Comparison of ENCODE assay signal across 21 cellular contexts in the genomic region with DNA sequence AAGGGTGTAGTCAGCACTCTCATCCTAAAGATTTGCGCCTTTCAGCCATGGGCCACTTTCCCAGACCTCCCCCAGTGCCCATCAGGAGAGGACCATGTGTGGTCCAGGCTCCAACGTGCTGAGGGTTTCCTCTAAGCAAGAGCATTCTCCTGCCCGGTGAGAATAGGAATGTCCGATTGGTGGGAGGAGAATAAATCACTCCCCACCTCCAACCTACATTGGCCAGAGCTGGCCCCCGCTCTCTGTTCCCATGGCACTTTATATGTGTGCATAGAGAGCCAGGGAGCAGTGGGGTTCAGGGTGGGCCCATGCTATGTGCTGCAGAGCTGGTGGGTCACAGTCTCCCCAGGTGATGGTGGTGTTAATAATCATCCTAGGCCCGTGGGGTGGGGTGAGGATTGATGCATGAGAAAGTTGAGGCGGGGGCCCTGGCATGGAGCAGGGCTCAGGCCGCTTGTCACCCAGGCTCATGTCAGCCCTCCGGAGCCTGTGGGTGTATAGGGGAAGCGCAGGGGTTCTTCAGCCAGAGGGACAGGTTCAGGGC. TPM values are rescaled to one million over a fixed set of nuclear protein-coding genes. Genes with fewer than 3 reads are reported as not detected.
"Had no signal": no experiment of that assay in that cellular context is flagged by ENCODE, and none has a peak within 500 bp of the region (broad histone marks: within the 10 kb centered on the region; RNA-seq: fewer than 3 reads in every experiment).

No MANE protein-coding gene starts in this region.

- H3K27me3 ChIP-seq: ovary, vagina had no signal

- H3K36me3 Mint-ChIP-seq: stimulated activated effector memory CD8-positive, alpha-beta T cell treated with anti-CD3 and anti-CD28 coated beads, Interleukin-12 subunit alpha, Interleukin-12 subunit beta, amount 100 ng/mL, for 72 hours had no signal

- H3K27ac Mint-ChIP-seq: activated CD4-positive, alpha-beta T cell treated with anti-CD3 and anti-CD28 coated beads for 36 hours; activated CD8-positive, alpha-beta T cell treated with anti-CD3 and anti-CD28 coated beads, Interleukin-2, amount 10 ng/mL, durations not matched to agents 7 days and 5 days; activated T-cell treated with anti-CD3 and anti-CD28 coated beads, Interleukin-2, amount 50 U/mL, for 24 hours; activated T-helper 17 cell treated with anti-CD3 and anti-CD28 coated beads, Interleukin-2, amount 50 U/mL, for 72 hours; nephron; stimulated activated effector memory CD8-positive, alpha-beta T cell treated with anti-CD3 and anti-CD28 coated beads, Interleukin-12 subunit alpha, Interleukin-12 subunit beta, amount 100 ng/mL, for 72 hours; stimulated activated naive CD8-positive, alpha-beta T cell treated with anti-CD3 and anti-CD28 coated beads, Interleukin-15, amount 100 ng/mL, for 72 hours had no signal

- ATAC-seq: activated CD4-positive, alpha-beta T cell treated with anti-CD3 and anti-CD28 coated beads for 36 hours; activated T-helper 17 cell treated with anti-CD3 and anti-CD28 coated beads, Interleukin-2, amount 50 U/mL, for 72 hours; right cardiac atrium; stimulated activated effector memory CD8-positive, alpha-beta T cell treated with anti-CD3 and anti-CD28 coated beads, Interleukin-12 subunit alpha, Interleukin-12 subunit beta, amount 100 ng/mL, for 72 hours; stimulated activated naive CD8-positive, alpha-beta T cell treated with anti-CD3 and anti-CD28 coated beads, Interleukin-15, amount 100 ng/mL, for 72 hours had no signal

- DNase-seq: activated naive CD4-positive, alpha-beta T cell treated with Interleukin-2 at 50 U/mL for 16 hours; activated T-cell treated with anti-CD3 and anti-CD28 coated beads, Interleukin-2, amount 50 U/mL, for 24 hours; amygdala; effector CD4-positive, alpha-beta T cell; foreskin fibroblast; kidney glomerular epithelial cell; left ventricle myocardium inferior; right cardiac atrium; T-helper 1 cell; transverse colon had no signal

- H3K4me3 Mint-ChIP-seq: activated CD4-positive, alpha-beta T cell treated with anti-CD3 and anti-CD28 coated beads for 36 hours; activated CD8-positive, alpha-beta T cell treated with anti-CD3 and anti-CD28 coated beads, Interleukin-2, amount 10 ng/mL, durations not matched to agents 7 days and 5 days; activated T-cell treated with anti-CD3 and anti-CD28 coated beads, Interleukin-2, amount 50 U/mL, for 24 hours; activated T-helper 17 cell treated with anti-CD3 and anti-CD28 coated beads, Interleukin-2, amount 50 U/mL, for 72 hours; nephron; stimulated activated effector memory CD8-positive, alpha-beta T cell treated with anti-CD3 and anti-CD28 coated beads, Interleukin-12 subunit alpha, Interleukin-12 subunit beta, amount 100 ng/mL, for 72 hours; stimulated activated naive CD8-positive, alpha-beta T cell treated with anti-CD3 and anti-CD28 coated beads, Interleukin-15, amount 100 ng/mL, for 72 hours had no signal

- H3K4me1 ChIP-seq: left ventricle myocardium inferior, transverse colon, vagina had no signal

- H3K36me3 ChIP-seq: left ventricle myocardium inferior, neutrophil, ovary, transverse colon, vagina had no signal

- H3K27ac ChIP-seq: left ventricle myocardium inferior, neutrophil, ovary, skin epidermis, transverse colon, vagina had no signal

- H3K9me3 Mint-ChIP-seq: activated T-cell treated with anti-CD3 and anti-CD28 coated beads, Interleukin-2, amount 50 U/mL, for 24 hours; stimulated activated effector memory CD8-positive, alpha-beta T cell treated with anti-CD3 and anti-CD28 coated beads, Interleukin-12 subunit alpha, Interleukin-12 subunit beta, amount 100 ng/mL, for 72 hours had no signal

- H3K9me3 ChIP-seq: left ventricle myocardium inferior, neutrophil, ovary, transverse colon, vagina had no signal

- H3K4me3 ChIP-seq: left ventricle myocardium inferior, ovary, skin epidermis, transverse colon, vagina had no signal

RNA-seq across cellular contexts. Expression of gene SORCS2, which starts 6.8 kb away (rescaled TPM):
- total RNA-seq: activated CD8-positive, alpha-beta T cell treated with anti-CD3 and anti-CD28 coated beads, Interleukin-2, amount 10 ng/mL, durations not matched to agents 7 days and 5 days; pulmonary artery endothelial cell had no signal
